In genomic region chr12:124233846-124234620, GRCh38 we compare ENCODE assay signal across 13 cellular contexts.
A peak's percentile ranks its signal among the peaks of the same experiment; 100 is the strongest.
DNase-seq lines count a peak whose midpoint lies in the region; ATAC-seq, FAIRE-seq and TF ChIP-seq lines count a peak whose summit lies in the region.
"Had no signal": no experiment of that assay in that cellular context is flagged by ENCODE, and none has a peak within 500 bp of the region (broad histone marks: within the 10 kb centered on the region; RNA-seq: fewer than 3 reads in every experiment).

No MANE protein-coding gene starts in this region.

- intact Hi-C loops in esophagus muscularis mucosa (cut with DNase I), result no loop called here

- peaks cover 34% of the 10 kb centered on the region for H3K4me1 Mint-ChIP-seq in astrocyte (ENCODE audit: low read depth, unreplicated experiment)
- H3K4me1 Mint-ChIP-seq: activated naive CD4-positive, alpha-beta T cell treated with anti-CD3 and anti-CD28 coated beads, Interleukin-2, amount 50 U/mL, for 24 hours; stimulated activated naive CD8-positive, alpha-beta T cell treated with anti-CD3 and anti-CD28 coated beads, Interleukin-15, amount 100 ng/mL, for 72 hours had no signal

- WGBS in esophagus muscularis mucosa, result 93% methylated on average over 8 of the region's 8 CpGs

- peak overlapping the region; percentile 67 for H3K9ac ChIP-seq in astrocyte (ENCODE audit: low read length)
- peak overlapping the region; percentile 60 for H3K9ac ChIP-seq in keratinocyte (ENCODE audit: control insufficient read depth, extremely low read depth, insufficient read depth, low read length)

- TF ChIP-seq CTCF in astrocyte (IDR thresholded peaks at IDR 0.05; ENCODE audit: insufficient read depth, low read depth, low read length) (no peak), keratinocyte (optimal IDR thresholded peaks at IDR 0.05 in 1 of 3, IDR thresholded peaks at IDR 0.05 in 1 of 3, conservative IDR thresholded peaks at IDR 0.05 in 1 of 3; ENCODE audit: extremely low read depth in 1 of 3, insufficient read depth in 2 of 3, low read length in 3 of 3) (no peak), esophagus muscularis mucosa (IDR thresholded peaks at IDR 0.05) (no peak)

- H3K4me3 Mint-ChIP-seq in astrocyte (ENCODE audit: unreplicated experiment), result no peak overlapping the region
- H3K4me3 Mint-ChIP-seq: activated naive CD4-positive, alpha-beta T cell treated with anti-CD3 and anti-CD28 coated beads, Interleukin-2, amount 50 U/mL, for 24 hours; stimulated activated naive CD8-positive, alpha-beta T cell treated with anti-CD3 and anti-CD28 coated beads, Interleukin-15, amount 100 ng/mL, for 72 hours had no signal

- H4K20me1 ChIP-seq in astrocyte (ENCODE audit: insufficient read depth, low read length) (no peaks in the 10 kb centered on the region), keratinocyte (ENCODE audit: control insufficient read depth, extremely low read depth, insufficient read depth, low read length) (no peaks in the 10 kb centered on the region)

- peaks cover 3% of the 10 kb centered on the region for H3K27me3 Mint-ChIP-seq in astrocyte (ENCODE audit: low read depth, unreplicated experiment)

- peaks cover 18% of the 10 kb centered on the region for H3K9me3 Mint-ChIP-seq in astrocyte (ENCODE audit: unreplicated experiment)

- ATAC-seq in GM19467 (IDR thresholded peaks at IDR 0.05; ENCODE audit: unreplicated experiment), result no peak
- ATAC-seq: stimulated activated naive CD8-positive, alpha-beta T cell treated with anti-CD3 and anti-CD28 coated beads, Interleukin-15, amount 100 ng/mL, for 72 hours had no signal

- peak overlapping the region; percentile 66 for H3K4me2 ChIP-seq in astrocyte (ENCODE audit: low read length)
- H3K4me2 ChIP-seq in keratinocyte (ENCODE audit: control insufficient read depth, extremely low read depth, insufficient read depth, low read depth, low read length), result peak overlapping the region; percentile 80

- H3K36me3 Mint-ChIP-seq in astrocyte (ENCODE audit: low read depth, unreplicated experiment), result no peaks in the 10 kb centered on the region
- H3K36me3 Mint-ChIP-seq: activated naive CD4-positive, alpha-beta T cell treated with anti-CD3 and anti-CD28 coated beads, Interleukin-2, amount 50 U/mL, for 24 hours had no signal

- H3K27ac ChIP-seq in astrocyte (ENCODE audit: low read depth, low read length) (peak overlapping the region; percentile 89), keratinocyte (ENCODE audit: control insufficient read depth, insufficient read depth, low read length) (peak overlapping the region; percentile 87), esophagus muscularis mucosa (replicated peaks in 1 of 4) (no peak overlapping the region)
- H3K27ac ChIP-seq: lower lobe of right lung had no signal

- H3K4me1 ChIP-seq in astrocyte (ENCODE audit: insufficient read depth, low read length) (peaks cover 33% of the 10 kb centered on the region), keratinocyte (ENCODE audit: control insufficient read depth, extremely low read depth, insufficient read depth, low read length) (peaks cover 32% of the 10 kb centered on the region), esophagus muscularis mucosa (no peaks in the 10 kb centered on the region)

- DNase-seq in Ammon's horn (ENCODE audit: low spot score), result peak; percentile 27
- peak; percentile 59 for DNase-seq in MG63
- DNase-seq in astrocyte (ENCODE audit: low read depth), result peak; percentile 51
- DNase-seq in keratinocyte (ENCODE audit: low read depth, low spot score), result peak; percentile 82
- no peak for DNase-seq in cerebellum (ENCODE audit: low spot score)
- DNase-seq in H7, result no peak
- DNase-seq in esophagus muscularis mucosa (ENCODE audit: extremely low spot score), result no peak
- DNase-seq: lower lobe of right lung; NCI-H1930; stimulated activated naive CD8-positive, alpha-beta T cell treated with anti-CD3 and anti-CD28 coated beads, Interleukin-15, amount 100 ng/mL, for 72 hours; T-helper 9 cell had no signal

- H3K27ac Mint-ChIP-seq in astrocyte (ENCODE audit: unreplicated experiment), result peak overlapping the region; percentile 93
- H3K27ac Mint-ChIP-seq: activated naive CD4-positive, alpha-beta T cell treated with anti-CD3 and anti-CD28 coated beads, Interleukin-2, amount 50 U/mL, for 24 hours had no signal

- TF ChIP-seq EP300 in esophagus muscularis mucosa (IDR thresholded peaks at IDR 0.05), result no peak

- no peaks in the 10 kb centered on the region for H3K9me1 ChIP-seq in keratinocyte (ENCODE audit: control insufficient read depth, extremely low read depth, insufficient read depth, low read length)

- dilution Hi-C loops in keratinocyte (cut with MboI; ENCODE audit: extremely low pct_ligation_motif_present, low sequenced_read_pairs), result no loop called here

- H3K27me3 ChIP-seq in MG63 (no peaks in the 10 kb centered on the region), astrocyte (ENCODE audit: insufficient read depth, low read length) (no peaks in the 10 kb centered on the region), keratinocyte (ENCODE audit: control insufficient read depth, extremely low read depth, insufficient read depth, low read length) (no peaks in the 10 kb centered on the region), H7 (ENCODE audit: control insufficient read depth, insufficient read depth, low read length) (no peaks in the 10 kb centered on the region), esophagus muscularis mucosa (no peaks in the 10 kb centered on the region)

- TF ChIP-seq POLR2A in esophagus muscularis mucosa (IDR thresholded peaks at IDR 0.05; ENCODE audit: low read depth), result no peak

- H3K79me2 ChIP-seq in astrocyte (ENCODE audit: insufficient read depth, low read length) (no peaks in the 10 kb centered on the region), keratinocyte (ENCODE audit: control insufficient read depth, insufficient read depth, low read length) (no peaks in the 10 kb centered on the region)

- H3K4me3 ChIP-seq in MG63 (no peak overlapping the region), astrocyte (ENCODE audit: insufficient read depth, low read depth, low read length) (no peak overlapping the region), keratinocyte (ENCODE audit: control insufficient read depth in 2 of 3, extremely low read depth in 1 of 3, insufficient read depth in 2 of 3, low read depth in 1 of 3, low read length in 3 of 3) (peak overlapping the region in 2 of 3 experiments; percentile 8 to 29), H7 (ENCODE audit: insufficient read depth, low read depth, low read length) (no peak overlapping the region), esophagus muscularis mucosa (no peak overlapping the region)
- H3K4me3 ChIP-seq: lower lobe of right lung had no signal

- H3K36me3 ChIP-seq in MG63 (no peaks in the 10 kb centered on the region), astrocyte (ENCODE audit: insufficient read depth, low read length) (no peaks in the 10 kb centered on the region), keratinocyte (ENCODE audit: control insufficient read depth in 2 of 2, extremely low read depth in 1 of 2, insufficient read depth in 2 of 2, low read length in 2 of 2) (no peaks in the 10 kb centered on the region), H7 (replicated peaks; ENCODE audit: control insufficient read depth, insufficient read depth, low read length) (no peaks in the 10 kb centered on the region), esophagus muscularis mucosa (no peaks in the 10 kb centered on the region)
- H3K36me3 ChIP-seq: lower lobe of right lung had no signal

- peak; percentile 83 for FAIRE-seq in astrocyte (lab: Jason Lieb, UNC)
- no peak for FAIRE-seq in keratinocyte (lab: Jason Lieb, UNC)

- H2AFZ ChIP-seq in astrocyte (ENCODE audit: low read depth, low read length) (peak overlapping the region; percentile 38), keratinocyte (ENCODE audit: control insufficient read depth, low read length) (peak overlapping the region; percentile 1)

- H3K9me3 ChIP-seq in MG63 (peaks cover 9% of the 10 kb centered on the region), astrocyte (ENCODE audit: insufficient read depth, low read depth, low read length) (peaks cover 10% of the 10 kb centered on the region), keratinocyte (ENCODE audit: control insufficient read depth, low read depth, low read length) (no peaks in the 10 kb centered on the region), esophagus muscularis mucosa (peaks cover 0 to 10% (median 4%) of the 10 kb centered on the region in 4 donors)
- H3K9me3 ChIP-seq: lower lobe of right lung had no signal

Comparison
In these comparisons a context has a peak if more than half of its experiments do, and no peak if none do; other contexts are left out.
1. DNase-seq: peak in Ammon's horn (single experiment), MG63 (single experiment), astrocyte (single experiment) and keratinocyte (single experiment); none in cerebellum (single experiment), H7 (single experiment) and esophagus muscularis mucosa (single experiment).
2. H3K4me3 ChIP-seq: peak in keratinocyte (2 of 3); none in MG63 (single experiment), astrocyte (single experiment), H7 (single experiment) and esophagus muscularis mucosa (0 of 4).
3. H3K27ac ChIP-seq: peak in astrocyte (single experiment) and keratinocyte (single experiment); none in esophagus muscularis mucosa (0 of 4).